8 cellular contexts compared by ENCODE assay signal in the genomic region with DNA sequence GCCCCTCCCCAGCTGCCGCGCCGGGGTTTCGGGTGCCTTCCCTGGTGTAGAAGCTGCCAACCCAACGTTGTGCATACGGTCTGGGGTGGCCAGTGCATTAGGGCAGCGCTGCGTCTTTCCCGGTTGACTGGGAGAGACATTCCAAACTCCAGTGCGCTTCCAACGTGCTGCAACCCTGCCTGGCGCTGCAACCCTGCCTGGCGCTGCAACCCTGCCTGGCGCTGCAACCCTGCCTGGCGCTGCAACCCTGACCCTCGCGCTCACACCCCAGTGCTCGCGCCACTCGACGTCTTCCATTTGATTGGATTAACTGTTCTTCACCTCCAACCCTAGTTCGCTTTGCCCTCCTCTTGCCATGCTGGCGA. TPM values are rescaled to one million over a fixed set of nuclear protein-coding genes. Genes with fewer than 3 reads are reported as not detected.
DNase-seq lines count a peak whose midpoint lies in the region; ATAC-seq and TF ChIP-seq lines count a peak whose summit lies in the region.

No MANE protein-coding gene starts in this region.

- H3K27me3 Mint-ChIP-seq in Caco-2 (ENCODE audit: insufficient read depth, unreplicated experiment): peaks cover 15% of the 10 kb centered on the region
- peaks cover 18% of the 10 kb centered on the region for H3K27me3 Mint-ChIP-seq in glutamatergic neuron (ENCODE audit: unreplicated experiment)
- peaks cover 63% of the 10 kb centered on the region for H3K27me3 Mint-ChIP-seq in progenitor cell of endocrine pancreas

- TF ChIP-seq CTCF in Caco-2 (IDR thresholded peaks at IDR 0.05; ENCODE audit: insufficient read depth in 1 of 2, low read depth in 1 of 2, low read length in 1 of 2, severe bottlenecking in 1 of 2, unreplicated experiment in 1 of 2): no peak
- no peak for TF ChIP-seq CTCF in glutamatergic neuron (IDR thresholded peaks at IDR 0.05; ENCODE audit: partially characterized antibody, unreplicated experiment)
- no peak for TF ChIP-seq CTCF in progenitor cell of endocrine pancreas (IDR thresholded peaks at IDR 0.05; ENCODE audit: unreplicated experiment)

- DNase-seq in Caco-2 (no peak), SJCRH30 (no peak), glutamatergic neuron (peak; percentile 30), progenitor cell of endocrine pancreas (ENCODE audit: low spot score, unreplicated experiment) (no peak), NCI-H1417 treated with DMSO at 0.1 percent for 48 hours (lab: John Stamatoyannopoulos, UW) (no peak), AML-193 (lab: John Stamatoyannopoulos, UW) (no peak)
- no peak for DNase-seq in stimulated activated CD4-positive, alpha-beta T cell treated with anti-CD3 and anti-CD28 coated beads, Interleukin-15, amount 100 ng/mL, for 24 hours

- POLR2A ChIA-PET in Caco-2 (lab: Charles Lee): interaction anchor here (0.5 to 1.9 kb wide), 6 partner anchors 46 to 315 kb away, joined by 3 to 11 read pairs (median 6); a partner anchor contains a TSS

- H3K36me3 Mint-ChIP-seq in Caco-2 (ENCODE audit: insufficient read depth, unreplicated experiment) (peaks cover 6% of the 10 kb centered on the region), glutamatergic neuron (ENCODE audit: unreplicated experiment) (no peaks in the 10 kb centered on the region), progenitor cell of endocrine pancreas (ENCODE audit: insufficient read depth) (no peaks in the 10 kb centered on the region)

- intact Hi-C loops in Caco-2 (cut with micrococcal nuclease; ENCODE audit: unreplicated experiment): no loop called here

- no peaks in the 10 kb centered on the region for H3K36me3 ChIP-seq in Caco-2 (ENCODE audit: control insufficient read depth, insufficient read depth, low read length)
- no peaks in the 10 kb centered on the region for H3K36me3 ChIP-seq in SJCRH30

- H3K4me3 Mint-ChIP-seq in Caco-2 (ENCODE audit: unreplicated experiment): peak overlapping the region; percentile 82
- peak overlapping the region; percentile 84 for H3K4me3 Mint-ChIP-seq in glutamatergic neuron (ENCODE audit: unreplicated experiment)
- peak overlapping the region; percentile 70 for H3K4me3 Mint-ChIP-seq in progenitor cell of endocrine pancreas (ENCODE audit: low read depth)

- no TSS peak for BruUV-seq in Caco-2 (replicated peaks; lab: Mats Ljungman, UMichigan)

- no peaks in the 10 kb centered on the region; the same call in none of the 2 replicates for H3K27me3 ChIP-seq in Caco-2 (replicated peaks; ENCODE audit: control insufficient read depth, insufficient read depth, low read length)
- H3K27me3 ChIP-seq in SJCRH30: peaks cover 20% of the 10 kb centered on the region

- peaks cover 29% of the 10 kb centered on the region for H3K4me1 ChIP-seq in Caco-2
- peaks cover 7% of the 10 kb centered on the region for H3K4me1 ChIP-seq in SJCRH30

- CTCF ChIA-PET in Caco-2 (lab: Charles Lee): no interaction called here

- H3K9me3 Mint-ChIP-seq in Caco-2 (ENCODE audit: unreplicated experiment): no peaks in the 10 kb centered on the region
- H3K9me3 Mint-ChIP-seq in glutamatergic neuron (ENCODE audit: unreplicated experiment): peaks cover 2% of the 10 kb centered on the region
- H3K9me3 Mint-ChIP-seq in progenitor cell of endocrine pancreas (ENCODE audit: low read depth): no peaks in the 10 kb centered on the region

- no peak for ATAC-seq in HG02884 (IDR thresholded peaks at IDR 0.05; ENCODE audit: unreplicated experiment)

- no peak overlapping the region for H3K27ac ChIP-seq in SJCRH30

- H3K4me1 Mint-ChIP-seq in Caco-2 (ENCODE audit: low read depth, unreplicated experiment): peaks cover 20% of the 10 kb centered on the region
- peaks cover 4% of the 10 kb centered on the region for H3K4me1 Mint-ChIP-seq in glutamatergic neuron (ENCODE audit: low read depth, unreplicated experiment)
- peaks cover 7% of the 10 kb centered on the region for H3K4me1 Mint-ChIP-seq in progenitor cell of endocrine pancreas (ENCODE audit: low read depth)

- H3K27ac Mint-ChIP-seq in Caco-2 (ENCODE audit: unreplicated experiment) (peak overlapping the region; percentile 60), glutamatergic neuron (ENCODE audit: unreplicated experiment) (no peak overlapping the region), progenitor cell of endocrine pancreas (peak overlapping the region; percentile 45)

- H3K9me3 ChIP-seq in Caco-2 (no peaks in the 10 kb centered on the region), SJCRH30 (replicated peaks) (no peaks in the 10 kb centered on the region)

- H3K4me3 ChIP-seq in Caco-2 (ENCODE audit: low read depth, low read length) (peak overlapping the region; percentile 73), SJCRH30 (peak overlapping the region; percentile 9; the same call in 1 of the 2 replicates)

RNA-seq across cellular contexts. Expression of a gene that starts 0.5 kb away (rescaled TPM):
- total RNA-seq in Caco-2 (2022): 3.2 and 3.3 TPM in 2 replicates
- 0.08 and 0.10 TPM in 2 replicates for total RNA-seq in SJCRH30 (2014; rRNA removed; shearing (Covaris generic))
- 0.76 TPM for total RNA-seq in glutamatergic neuron (ENCODE audit: unreplicated experiment)
- total RNA-seq in progenitor cell of endocrine pancreas: 13.7 and 14.9 TPM in 2 replicates

RNA-seq across cellular contexts. Expression of a gene that starts 22.8 kb away (rescaled TPM):
- 0.75 TPM in 1 of 2 replicates, not detected in the other for total RNA-seq in Caco-2 (2022)
- not detected in 2 replicates for total RNA-seq in SJCRH30 (2014; rRNA removed; shearing (Covaris generic))
- total RNA-seq in glutamatergic neuron (ENCODE audit: unreplicated experiment): not detected
- 28.1 and 32.0 TPM in 2 replicates for total RNA-seq in progenitor cell of endocrine pancreas

RNA-seq across cellular contexts. Expression of a gene that starts 46.2 kb away (rescaled TPM):
- total RNA-seq in Caco-2 (2022) (759 and 783 TPM in 2 replicates), glutamatergic neuron (ENCODE audit: unreplicated experiment) (1,088 TPM), progenitor cell of endocrine pancreas (622 and 652 TPM in 2 replicates)
- total RNA-seq in SJCRH30 (2014; rRNA removed; shearing (Covaris generic)): 107 and 142 TPM in 2 replicates

RNA-seq across cellular contexts. Expression of a gene that starts 51.6 kb away (rescaled TPM):
- 392 and 419 TPM in 2 replicates for total RNA-seq in Caco-2 (2022)
- total RNA-seq in SJCRH30 (2014; rRNA removed; shearing (Covaris generic)): 1.2 and 1.7 TPM in 2 replicates
- 252 TPM for total RNA-seq in glutamatergic neuron (ENCODE audit: unreplicated experiment)
- total RNA-seq in progenitor cell of endocrine pancreas: 195 and 199 TPM in 2 replicates

Comparison
In these comparisons a context has a peak if more than half of its experiments do, and no peak if none do; other contexts are left out.
1. RNA of a gene that starts 22.8 kb away (total RNA-seq): 28.1 to 32.0 TPM in progenitor cell of endocrine pancreas; 0.75 TPM in Caco-2, not detected in SJCRH30 and not detected in glutamatergic neuron (single experiment); every median in the first group is over 10 times any median in the second.
2. Peak in every context shown above with its lines, with median percentiles within 50 percentile points of each other: H3K4me3 Mint-ChIP-seq.